ENCODE assay signal across 20 cellular contexts in the genomic region with DNA sequence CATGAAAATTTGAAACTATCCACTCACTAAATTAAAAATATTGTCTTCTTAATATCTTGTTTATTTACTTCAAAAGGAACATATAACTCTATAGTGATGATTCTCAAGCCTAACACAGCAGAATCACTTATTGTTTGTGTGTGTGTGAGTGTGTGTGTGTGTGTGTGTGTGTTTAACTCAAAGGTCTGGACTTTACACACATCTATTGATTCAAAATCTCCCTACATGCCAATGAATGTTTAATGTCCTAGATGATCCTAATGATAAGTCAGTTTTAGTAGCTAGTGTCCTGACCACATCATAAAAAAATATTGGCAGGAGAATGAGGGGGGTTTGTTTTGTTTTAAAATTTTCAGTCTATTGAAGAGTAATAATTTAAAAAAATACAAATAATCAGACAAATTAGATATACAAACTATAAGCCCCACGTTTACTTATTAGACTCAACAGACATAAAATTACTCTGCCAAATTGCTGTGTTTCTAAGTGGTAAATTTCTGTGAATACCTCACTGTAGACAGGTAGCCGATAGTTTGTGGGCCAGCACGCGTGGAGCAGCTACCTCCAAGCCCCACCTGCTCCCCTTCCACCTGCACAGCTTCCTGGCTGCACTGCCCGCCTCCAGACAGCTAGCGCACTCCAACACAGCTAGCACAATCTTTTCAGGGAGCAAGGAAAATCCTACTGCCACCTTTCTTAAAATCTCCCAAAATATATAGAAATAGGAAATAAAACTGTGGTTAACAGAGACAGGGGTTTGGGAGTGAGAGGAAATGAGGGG.
DNase-seq lines count a peak whose midpoint lies in the region; ATAC-seq and TF ChIP-seq lines count a peak whose summit lies in the region.
"Had no signal": no experiment of that assay in that cellular context is flagged by ENCODE, and none has a peak within 500 bp of the region (broad histone marks: within the 10 kb centered on the region; RNA-seq: fewer than 3 reads in every experiment).

No MANE protein-coding gene starts in this region.

- H3K4me1 Mint-ChIP-seq in progenitor cell of endocrine pancreas (ENCODE audit: low read depth): no peaks in the 10 kb centered on the region
- H3K4me1 Mint-ChIP-seq: CD14-positive monocyte; CD4-positive, alpha-beta memory T cell had no signal

- no peak overlapping the region for H3K27ac Mint-ChIP-seq in progenitor cell of endocrine pancreas
- H3K27ac Mint-ChIP-seq: CD4-positive, alpha-beta memory T cell had no signal

- peak; percentile 87 for DNase-seq in LNCaP clone FGC (ENCODE audit: low read depth)
- DNase-seq in colonic mucosa: no peak
- no peak for DNase-seq in progenitor cell of endocrine pancreas (ENCODE audit: low spot score, unreplicated experiment)
- DNase-seq in NOMO-1 (lab: John Stamatoyannopoulos, UW; ENCODE audit: unreplicated experiment in 2 of 2): no peak
- no peak for DNase-seq in effector CD4-positive, alpha-beta T cell
- DNase-seq: AML-193; Calu3; CD4-positive, alpha-beta memory T cell; DMS79 treated with DMSO at 0.1 percent for 48 hours; GF-D8; GM23248; HCEC 1CT; IMR-90 had no signal

- H3K9me3 Mint-ChIP-seq in progenitor cell of endocrine pancreas (ENCODE audit: low read depth): no peaks in the 10 kb centered on the region

- TF ChIP-seq CTCF in LNCaP clone FGC (IDR thresholded peaks at IDR 0.05; ENCODE audit: control insufficient read depth, extremely low read depth, insufficient read depth) (no peak), colonic mucosa (IDR thresholded peaks at IDR 0.05) (peak; percentile 9), liver (IDR thresholded peaks at IDR 0.05; ENCODE audit: low read depth, low read length, missing input control) (no peak), progenitor cell of endocrine pancreas (IDR thresholded peaks at IDR 0.05; ENCODE audit: unreplicated experiment) (no peak)

- H3K4me1 ChIP-seq in colonic mucosa: no peaks in the 10 kb centered on the region
- H3K4me1 ChIP-seq in liver (ENCODE audit: control insufficient read depth in 4 of 4, insufficient read depth in 4 of 4, low read length in 3 of 4): peaks cover 3 to 20% (median 11%) of the 10 kb centered on the region in 4 donors
- H3K4me1 ChIP-seq: A549 had no signal

- WGBS in liver: 35% methylated on average over 6 of the region's 6 CpGs

- H3K9me3 ChIP-seq in colonic mucosa: no peaks in the 10 kb centered on the region
- no peaks in the 10 kb centered on the region for H3K9me3 ChIP-seq in liver (ENCODE audit: control insufficient read depth in 4 of 4, low read length in 3 of 4)
- H3K9me3 ChIP-seq: A549 had no signal

- intact Hi-C loops in colonic mucosa (cut with DNase I): no loop called here

- no peaks in the 10 kb centered on the region for H3K27me3 Mint-ChIP-seq in progenitor cell of endocrine pancreas
- H3K27me3 Mint-ChIP-seq: CD4-positive, alpha-beta memory T cell had no signal

- no peak overlapping the region for H3K4me3 Mint-ChIP-seq in progenitor cell of endocrine pancreas (ENCODE audit: low read depth)
- H3K4me3 Mint-ChIP-seq: CD14-positive monocyte; CD4-positive, alpha-beta memory T cell had no signal

- H3K27me3 ChIP-seq in colonic mucosa (no peaks in the 10 kb centered on the region), liver (ENCODE audit: control insufficient read depth in 4 of 4, insufficient read depth in 4 of 4, low read length in 3 of 4) (no peaks in the 10 kb centered on the region)

- H3K9ac ChIP-seq in colonic mucosa (ENCODE audit: low read depth in 2 of 2, low read length in 2 of 2) (no peak overlapping the region), liver (ENCODE audit: low read depth in 1 of 2, low read length in 2 of 2) (peak overlapping the region; percentile 54 to 63)
- H3K9ac ChIP-seq: GM23248 had no signal

- peak; percentile 31 to 47 for TF ChIP-seq RAD21 in liver (IDR thresholded peaks at IDR 0.05)

- H3K27ac ChIP-seq in colonic mucosa (no peak overlapping the region), liver (ENCODE audit: low read depth in 1 of 2, low read length in 2 of 2) (peak overlapping the region; percentile 76 to 79)
- H3K27ac ChIP-seq: A549, GM23248, HL-60 had no signal

- H3K4me3 ChIP-seq in LNCaP clone FGC (ENCODE audit: low read depth, low read length) (no peak overlapping the region), colonic mucosa (no peak overlapping the region), liver (ENCODE audit: low read depth in 1 of 3, low read length in 3 of 3) (peak overlapping the region in 2 of 3 donors; percentile 7 to 42)
- H3K4me3 ChIP-seq: A549, GM12878, GM23248, K562 had no signal

- ATAC-seq in GM19395 (IDR thresholded peaks at IDR 0.05; ENCODE audit: unreplicated experiment): no peak
- ATAC-seq: A549, GM12878, K562 had no signal

- H3K36me3 ChIP-seq in colonic mucosa (no peaks in the 10 kb centered on the region), liver (ENCODE audit: control insufficient read depth in 4 of 4, insufficient read depth in 3 of 4, low read depth in 1 of 4, low read length in 3 of 4) (no peaks in the 10 kb centered on the region)

- H3K36me3 Mint-ChIP-seq in progenitor cell of endocrine pancreas (ENCODE audit: insufficient read depth): no peaks in the 10 kb centered on the region
- H3K36me3 Mint-ChIP-seq: CD14-positive monocyte; CD4-positive, alpha-beta memory T cell had no signal

TF ChIP-seq in liver, 16 proteins besides CTCF, POLR2A, EP300 and RAD21:
- TF ChIP-seq HNF4G (IDR thresholded peaks at IDR 0.05) (peak; percentile 82), TAF1 (conservative IDR thresholded peaks at IDR 0.05) (peak; percentile 6), GABPA (IDR thresholded peaks at IDR 0.05 in 1 of 2, conservative IDR thresholded peaks at IDR 0.05 in 1 of 2) (peak in 1 of 2 donors; percentile 22), YY1 (IDR thresholded peaks at IDR 0.05) (peak; percentile 65), EGR1 (IDR thresholded peaks at IDR 0.05; ENCODE audit: low read depth in 2 of 2) (no peak), NR2F2 (IDR thresholded peaks at IDR 0.05) (no peak), RXRA (IDR thresholded peaks at IDR 0.05) (peak; percentile 56 to 65), JUND (IDR thresholded peaks at IDR 0.05) (peak; percentile 44 to 76), SP1 (IDR thresholded peaks at IDR 0.05) (peak; percentile 84), FOXA1 (IDR thresholded peaks at IDR 0.05) (peak; percentile 47), HNF4A (conservative IDR thresholded peaks at IDR 0.05) (peak; percentile 93 to 94), REST (IDR thresholded peaks at IDR 0.05) (peak; percentile 23), MAX (IDR thresholded peaks at IDR 0.05) (peak; percentile 42), FOXA2 (IDR thresholded peaks at IDR 0.05) (peak; percentile 72)
- TF ChIP-seq, protein P1, sequence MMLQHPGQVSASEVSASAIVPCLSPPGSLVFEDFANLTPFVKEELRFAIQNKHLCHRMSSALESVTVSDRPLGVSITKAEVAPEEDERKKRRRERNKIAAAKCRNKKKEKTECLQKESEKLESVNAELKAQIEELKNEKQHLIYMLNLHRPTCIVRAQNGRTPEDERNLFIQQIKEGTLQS (IDR thresholded peaks at IDR 0.05): peak; percentile 18
- TF ChIP-seq, protein P2, sequence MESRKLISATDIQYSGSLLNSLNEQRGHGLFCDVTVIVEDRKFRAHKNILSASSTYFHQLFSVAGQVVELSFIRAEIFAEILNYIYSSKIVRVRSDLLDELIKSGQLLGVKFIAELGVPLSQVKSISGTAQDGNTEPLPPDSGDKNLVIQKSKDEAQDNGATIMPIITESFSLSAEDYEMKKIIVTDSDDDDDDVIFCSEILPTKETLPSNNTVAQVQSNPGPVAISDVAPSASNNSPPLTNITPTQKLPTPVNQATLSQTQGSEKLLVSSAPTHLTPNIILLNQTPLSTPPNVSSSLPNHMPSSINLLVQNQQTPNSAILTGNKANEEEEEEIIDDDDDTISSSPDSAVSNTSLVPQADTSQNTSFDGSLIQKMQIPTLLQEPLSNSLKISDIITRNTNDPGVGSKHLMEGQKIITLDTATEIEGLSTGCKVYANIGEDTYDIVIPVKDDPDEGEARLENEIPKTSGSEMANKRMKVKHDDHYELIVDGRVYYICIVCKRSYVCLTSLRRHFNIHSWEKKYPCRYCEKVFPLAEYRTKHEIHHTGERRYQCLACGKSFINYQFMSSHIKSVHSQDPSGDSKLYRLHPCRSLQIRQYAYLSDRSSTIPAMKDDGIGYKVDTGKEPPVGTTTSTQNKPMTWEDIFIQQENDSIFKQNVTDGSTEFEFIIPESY (IDR thresholded peaks at IDR 0.05): peak; percentile 19

Comparison
In these comparisons a context has a peak if more than half of its experiments do, and no peak if none do; other contexts are left out.
1. H3K4me3 ChIP-seq: peak in liver (2 of 3); none in LNCaP clone FGC (single experiment) and colonic mucosa (single experiment).
2. H3K9ac ChIP-seq: peak in liver (2 of 2); none in colonic mucosa (0 of 2).